Comparison of ENCODE assay signal across 1 cellular context in the genomic region with DNA sequence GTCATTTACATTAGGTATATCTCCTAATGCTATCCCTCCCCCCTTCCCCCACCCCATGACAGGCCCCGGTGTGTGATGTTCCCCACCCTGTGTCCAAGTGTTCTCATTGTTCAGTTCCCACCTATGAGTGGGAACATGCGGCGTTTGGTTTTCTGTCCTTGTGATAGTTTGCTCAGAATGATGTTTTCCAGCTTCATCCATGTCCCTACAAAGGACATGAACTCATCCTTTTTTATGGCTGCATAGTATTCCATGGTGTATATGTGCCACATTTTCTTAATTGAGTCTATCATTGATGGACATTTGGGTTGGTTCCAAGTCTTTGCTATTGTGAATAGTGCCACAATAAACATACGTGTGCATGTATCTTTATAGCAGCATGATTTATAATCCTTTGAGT. TPM values are rescaled to one million over a fixed set of nuclear protein-coding genes. Genes with fewer than 3 reads are reported as not detected.
"Had no signal": no experiment of that assay in that cellular context is flagged by ENCODE, and none has a peak within 500 bp of the region (broad histone marks: within the 10 kb centered on the region; RNA-seq: fewer than 3 reads in every experiment).

No MANE protein-coding gene starts in this region.

RNA-seq across cellular contexts. Expression of a gene that starts 23.1 kb away (rescaled TPM):
- total RNA-seq: OCI-LY7 had no signal
